In genomic region chr21:34774750-34775149, GRCh38 we compare ENCODE assay signal across 1 cellular context.
TF ChIP-seq lines count a peak whose summit lies in the region.

No MANE protein-coding gene starts in this region.

TF ChIP-seq in HepG2, 621 proteins besides CTCF, POLR2A, EP300 and RAD21 (continued from another document and continues in another):
- TF ChIP-seq ELF1 (CRISPR knock-in tag; IDR thresholded peaks at IDR 0.05) = no peak
- TF ChIP-seq RXRB (CRISPR knock-in tag; IDR thresholded peaks at IDR 0.05; ENCODE audit: borderline replicate concordance) = 0 out of 2 replicates have a peak, but pooled peaks have one; percentile 34
- TF ChIP-seq ZSCAN29 (CRISPR knock-in tag; conservative IDR thresholded peaks at IDR 0.05) = no peak
- TF ChIP-seq JARID2 (CRISPR knock-in tag; IDR thresholded peaks at IDR 0.05; ENCODE audit: insufficient replicate concordance) = no peak
- TF ChIP-seq MTA3 (CRISPR knock-in tag; IDR thresholded peaks at IDR 0.05) = no peak
- TF ChIP-seq CBX1 (IDR thresholded peaks at IDR 0.05; ENCODE audit: low read depth) = no peak
- TF ChIP-seq, protein P1, sequence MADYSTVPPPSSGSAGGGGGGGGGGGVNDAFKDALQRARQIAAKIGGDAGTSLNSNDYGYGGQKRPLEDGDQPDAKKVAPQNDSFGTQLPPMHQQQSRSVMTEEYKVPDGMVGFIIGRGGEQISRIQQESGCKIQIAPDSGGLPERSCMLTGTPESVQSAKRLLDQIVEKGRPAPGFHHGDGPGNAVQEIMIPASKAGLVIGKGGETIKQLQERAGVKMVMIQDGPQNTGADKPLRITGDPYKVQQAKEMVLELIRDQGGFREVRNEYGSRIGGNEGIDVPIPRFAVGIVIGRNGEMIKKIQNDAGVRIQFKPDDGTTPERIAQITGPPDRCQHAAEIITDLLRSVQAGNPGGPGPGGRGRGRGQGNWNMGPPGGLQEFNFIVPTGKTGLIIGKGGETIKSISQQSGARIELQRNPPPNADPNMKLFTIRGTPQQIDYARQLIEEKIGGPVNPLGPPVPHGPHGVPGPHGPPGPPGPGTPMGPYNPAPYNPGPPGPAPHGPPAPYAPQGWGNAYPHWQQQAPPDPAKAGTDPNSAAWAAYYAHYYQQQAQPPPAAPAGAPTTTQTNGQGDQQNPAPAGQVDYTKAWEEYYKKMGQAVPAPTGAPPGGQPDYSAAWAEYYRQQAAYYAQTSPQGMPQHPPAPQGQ (CRISPR knock-in tag; IDR thresholded peaks at IDR 0.05; ENCODE audit: borderline replicate concordance) = no peak
- 0 out of 2 replicates have a peak, but pooled peaks have one; percentile 38 for TF ChIP-seq RCOR2 (CRISPR knock-in tag; IDR thresholded peaks at IDR 0.05)
- no peak for TF ChIP-seq ZNF232 (CRISPR knock-in tag; IDR thresholded peaks at IDR 0.05; ENCODE audit: borderline replicate concordance)
- no peak for TF ChIP-seq PCBP2 (optimal IDR thresholded peaks at IDR 0.05; ENCODE audit: low read depth, low read length, poor library complexity, severe bottlenecking)
- TF ChIP-seq PAWR (CRISPR knock-in tag; IDR thresholded peaks at IDR 0.05; ENCODE audit: borderline replicate concordance) = no peak
- TF ChIP-seq DNMT3B (CRISPR knock-in tag; conservative IDR thresholded peaks at IDR 0.05) = no peak
- TF ChIP-seq ZNF761 (CRISPR knock-in tag; conservative IDR thresholded peaks at IDR 0.05) = no peak
- TF ChIP-seq ZNF644 (CRISPR knock-in tag; IDR thresholded peaks at IDR 0.05; ENCODE audit: low read depth) = 0 out of 2 replicates have a peak, but pooled peaks have one; percentile 62
- TF ChIP-seq WIZ (CRISPR knock-in tag; IDR thresholded peaks at IDR 0.05) = no peak
- no peak for TF ChIP-seq ERF (CRISPR knock-in tag; IDR thresholded peaks at IDR 0.05)
- no peak for TF ChIP-seq ETV6 (CRISPR knock-in tag; conservative IDR thresholded peaks at IDR 0.05)
- TF ChIP-seq ZNF7 (CRISPR knock-in tag; IDR thresholded peaks at IDR 0.05) = peak; percentile 69
- no peak for TF ChIP-seq TOE1 (CRISPR knock-in tag; IDR thresholded peaks at IDR 0.05)
- TF ChIP-seq ZMYM4 (CRISPR knock-in tag; IDR thresholded peaks at IDR 0.05) = peak; percentile 29; the same call in 1 of the 2 replicates
- no peak for TF ChIP-seq ZNF383 (CRISPR knock-in tag; IDR thresholded peaks at IDR 0.05; ENCODE audit: borderline replicate concordance)
- TF ChIP-seq ZNF83 (CRISPR knock-in tag; IDR thresholded peaks at IDR 0.05; ENCODE audit: borderline replicate concordance) = no peak
- TF ChIP-seq ZZZ3 (CRISPR knock-in tag; IDR thresholded peaks at IDR 0.05; ENCODE audit: borderline replicate concordance) = no peak
- TF ChIP-seq RARG (CRISPR knock-in tag; IDR thresholded peaks at IDR 0.05; ENCODE audit: low read depth) = no peak
- no peak for TF ChIP-seq MATR3 (CRISPR knock-in tag; IDR thresholded peaks at IDR 0.05)
- TF ChIP-seq IKZF5 (CRISPR knock-in tag; IDR thresholded peaks at IDR 0.05) = no peak
- TF ChIP-seq ZNF546 (CRISPR knock-in tag; conservative IDR thresholded peaks at IDR 0.05) = no peak
- TF ChIP-seq TCF7 (IDR thresholded peaks at IDR 0.05; ENCODE audit: low read depth) = 0 out of 2 replicates have a peak, but pooled peaks have one; percentile 10
- TF ChIP-seq GATAD1 (CRISPR knock-in tag; IDR thresholded peaks at IDR 0.05) = no peak
- no peak for TF ChIP-seq RFX5 (IDR thresholded peaks at IDR 0.05; ENCODE audit: low read depth, low read length)
- no peak for TF ChIP-seq AGO2 (optimal IDR thresholded peaks at IDR 0.05; ENCODE audit: low read depth, low read length)
- no peak for TF ChIP-seq MTERF4 (CRISPR knock-in tag; IDR thresholded peaks at IDR 0.05)
- no peak for TF ChIP-seq SMAD1 (CRISPR knock-in tag; IDR thresholded peaks at IDR 0.05; ENCODE audit: borderline replicate concordance, low read depth)
- TF ChIP-seq PAX8 (CRISPR knock-in tag; IDR thresholded peaks at IDR 0.05; ENCODE audit: borderline replicate concordance) = no peak
- TF ChIP-seq, protein P2, sequence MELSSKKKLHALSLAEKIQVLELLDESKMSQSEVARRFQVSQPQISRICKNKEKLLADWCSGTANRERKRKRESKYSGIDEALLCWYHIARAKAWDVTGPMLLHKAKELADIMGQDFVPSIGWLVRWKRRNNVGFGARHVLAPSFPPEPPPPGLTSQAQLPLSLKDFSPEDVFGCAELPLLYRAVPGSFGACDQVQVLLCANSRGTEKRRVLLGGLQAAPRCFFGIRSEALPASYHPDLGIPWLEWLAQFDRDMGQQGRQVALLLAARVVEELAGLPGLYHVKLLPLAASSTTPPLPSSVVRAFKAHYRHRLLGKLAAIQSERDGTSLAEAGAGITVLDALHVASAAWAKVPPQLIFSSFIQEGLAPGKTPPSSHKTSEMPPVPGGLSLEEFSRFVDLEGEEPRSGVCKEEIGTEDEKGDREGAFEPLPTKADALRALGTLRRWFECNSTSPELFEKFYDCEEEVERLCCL (CRISPR knock-in tag; IDR thresholded peaks at IDR 0.05; ENCODE audit: borderline replicate concordance) = no peak
- no peak for TF ChIP-seq KLF6 (CRISPR knock-in tag; IDR thresholded peaks at IDR 0.05)
- TF ChIP-seq RBFOX2 (IDR thresholded peaks at IDR 0.05; ENCODE audit: low read depth, low read length) = no peak
- TF ChIP-seq ZNF562 (CRISPR knock-in tag; IDR thresholded peaks at IDR 0.05; ENCODE audit: borderline replicate concordance) = no peak
- no peak for TF ChIP-seq ZNF136 (CRISPR knock-in tag; IDR thresholded peaks at IDR 0.05; ENCODE audit: low read depth)
- TF ChIP-seq TEAD2 (CRISPR knock-in tag; IDR thresholded peaks at IDR 0.05) = no peak
- TF ChIP-seq, protein P3, sequence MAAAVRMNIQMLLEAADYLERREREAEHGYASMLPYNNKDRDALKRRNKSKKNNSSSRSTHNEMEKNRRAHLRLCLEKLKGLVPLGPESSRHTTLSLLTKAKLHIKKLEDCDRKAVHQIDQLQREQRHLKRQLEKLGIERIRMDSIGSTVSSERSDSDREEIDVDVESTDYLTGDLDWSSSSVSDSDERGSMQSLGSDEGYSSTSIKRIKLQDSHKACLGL (CRISPR knock-in tag; IDR thresholded peaks at IDR 0.05) = no peak
- TF ChIP-seq HMG20B (CRISPR knock-in tag; conservative IDR thresholded peaks at IDR 0.05) = no peak
- TF ChIP-seq MIER3 (CRISPR knock-in tag; IDR thresholded peaks at IDR 0.05; ENCODE audit: borderline replicate concordance) = no peak
- no peak for TF ChIP-seq FOXM1 (CRISPR knock-in tag; IDR thresholded peaks at IDR 0.05)
- no peak for TF ChIP-seq NCOA1 (CRISPR knock-in tag; IDR thresholded peaks at IDR 0.05)
- no peak for TF ChIP-seq CSRNP2 (CRISPR knock-in tag; conservative IDR thresholded peaks at IDR 0.05; ENCODE audit: low read depth)
- TF ChIP-seq KDM3A (CRISPR knock-in tag; IDR thresholded peaks at IDR 0.05; ENCODE audit: low read depth) = no peak
- TF ChIP-seq, protein P4, sequence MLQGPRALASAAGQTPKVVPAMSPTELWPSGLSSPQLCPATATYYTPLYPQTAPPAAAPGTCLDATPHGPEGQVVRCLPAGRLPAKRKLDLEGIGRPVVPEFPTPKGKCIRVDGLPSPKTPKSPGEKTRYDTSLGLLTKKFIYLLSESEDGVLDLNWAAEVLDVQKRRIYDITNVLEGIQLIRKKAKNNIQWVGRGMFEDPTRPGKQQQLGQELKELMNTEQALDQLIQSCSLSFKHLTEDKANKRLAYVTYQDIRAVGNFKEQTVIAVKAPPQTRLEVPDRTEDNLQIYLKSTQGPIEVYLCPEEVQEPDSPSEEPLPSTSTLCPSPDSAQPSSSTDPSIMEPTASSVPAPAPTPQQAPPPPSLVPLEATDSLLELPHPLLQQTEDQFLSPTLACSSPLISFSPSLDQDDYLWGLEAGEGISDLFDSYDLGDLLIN (CRISPR knock-in tag; IDR thresholded peaks at IDR 0.05; ENCODE audit: borderline replicate concordance) = no peak
- TF ChIP-seq SUZ12 (IDR thresholded peaks at IDR 0.05; ENCODE audit: low read depth, low read length) = no peak
- TF ChIP-seq MIXL1 (CRISPR knock-in tag; IDR thresholded peaks at IDR 0.05) = no peak
- no peak for TF ChIP-seq ZNF121 (CRISPR knock-in tag; IDR thresholded peaks at IDR 0.05)
- no peak for TF ChIP-seq CBX5 (CRISPR knock-in tag; IDR thresholded peaks at IDR 0.05; ENCODE audit: borderline replicate concordance)
- no peak for TF ChIP-seq ZNF816 (CRISPR knock-in tag; IDR thresholded peaks at IDR 0.05; ENCODE audit: borderline replicate concordance)
- no peak for TF ChIP-seq ZNF24 (IDR thresholded peaks at IDR 0.05)
- no peak for TF ChIP-seq HES4 (CRISPR knock-in tag; IDR thresholded peaks at IDR 0.05; ENCODE audit: borderline replicate concordance)
- no peak for TF ChIP-seq STAT6 (CRISPR knock-in tag; IDR thresholded peaks at IDR 0.05; ENCODE audit: borderline replicate concordance)
- TF ChIP-seq ZNF468 (CRISPR knock-in tag; IDR thresholded peaks at IDR 0.05) = no peak
- TF ChIP-seq, protein P5, sequence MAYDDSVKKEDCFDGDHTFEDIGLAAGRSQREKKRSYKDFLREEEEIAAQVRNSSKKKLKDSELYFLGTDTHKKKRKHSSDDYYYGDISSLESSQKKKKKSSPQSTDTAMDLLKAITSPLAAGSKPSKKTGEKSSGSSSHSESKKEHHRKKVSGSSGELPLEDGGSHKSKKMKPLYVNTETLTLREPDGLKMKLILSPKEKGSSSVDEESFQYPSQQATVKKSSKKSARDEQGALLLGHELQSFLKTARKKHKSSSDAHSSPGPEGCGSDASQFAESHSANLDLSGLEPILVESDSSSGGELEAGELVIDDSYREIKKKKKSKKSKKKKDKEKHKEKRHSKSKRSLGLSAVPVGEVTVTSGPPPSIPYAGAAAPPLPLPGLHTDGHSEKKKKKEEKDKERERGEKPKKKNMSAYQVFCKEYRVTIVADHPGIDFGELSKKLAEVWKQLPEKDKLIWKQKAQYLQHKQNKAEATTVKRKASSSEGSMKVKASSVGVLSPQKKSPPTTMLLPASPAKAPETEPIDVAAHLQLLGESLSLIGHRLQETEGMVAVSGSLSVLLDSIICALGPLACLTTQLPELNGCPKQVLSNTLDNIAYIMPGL (CRISPR knock-in tag; IDR thresholded peaks at IDR 0.05; ENCODE audit: borderline replicate concordance in 1 of 2, low read depth in 1 of 2) = no peak
- TF ChIP-seq ZNF792 (CRISPR knock-in tag; IDR thresholded peaks at IDR 0.05) = no peak
- TF ChIP-seq PHF20 (CRISPR knock-in tag; IDR thresholded peaks at IDR 0.05) = no peak
